In the genomic region with DNA sequence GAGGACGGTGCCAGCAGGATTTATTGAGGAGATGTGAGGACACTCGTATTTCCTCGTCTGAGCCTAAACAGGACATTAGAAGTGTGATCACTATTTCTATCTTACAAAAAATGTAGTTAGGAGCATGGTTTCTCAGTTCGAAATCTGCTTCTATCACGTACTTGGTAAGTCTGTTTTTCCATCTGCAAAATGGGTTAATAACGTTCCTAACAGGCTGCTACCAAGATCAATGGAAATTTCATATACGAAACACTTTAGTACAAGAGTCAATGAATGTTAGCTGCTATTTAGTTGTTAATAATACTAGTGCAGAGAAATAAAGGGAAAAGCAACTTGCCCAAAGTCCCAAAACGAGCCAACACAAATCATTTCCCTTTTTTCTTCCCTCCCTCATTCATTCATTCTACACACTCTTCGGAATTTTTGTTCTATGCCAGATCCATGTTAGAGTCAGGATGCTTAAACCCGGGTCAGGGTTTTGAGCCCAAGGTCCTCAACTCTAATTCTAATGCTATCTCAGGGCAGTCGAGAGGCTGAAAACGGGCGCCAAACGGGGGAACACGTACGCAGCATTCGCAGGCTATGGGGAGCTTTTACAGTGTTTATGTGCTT, we compare ENCODE assay signal across 8 cellular contexts. TPM values are rescaled to one million over a fixed set of nuclear protein-coding genes. Genes with fewer than 3 reads are reported as not detected.
DNase-seq lines count a peak whose midpoint lies in the region; ATAC-seq and TF ChIP-seq lines count a peak whose summit lies in the region.

No MANE protein-coding gene starts in this region.

- H4K91ac ChIP-seq in neuronal stem cell (ENCODE audit: low read depth, low read length, poor library complexity): no peak overlapping the region

- ATAC-seq in CD8-positive, alpha-beta T cell: no peak
- ATAC-seq in activated CD4-positive, alpha-beta T cell treated with anti-CD3 and anti-CD28 coated beads for 36 hours: no peak

- H3K27ac ChIP-seq in CD8-positive, alpha-beta T cell (ENCODE audit: low read depth, low read length): peak overlapping the region; percentile 90
- H3K27ac ChIP-seq in epithelial cell of prostate (peak overlapping the region; percentile 79), neuronal stem cell (replicated peaks; ENCODE audit: low read length) (peak overlapping the region; percentile 30)

- CTCF ChIA-PET in CD8-positive, alpha-beta T cell (lab: Charles Lee): interaction anchor here (0.9 kb wide), 2 partner anchors 11 to 25 kb away, joined by 4 to 6 read pairs; no protein-coding TSS in a partner anchor
- CTCF ChIA-PET in activated CD4-positive, alpha-beta T cell treated with anti-CD3 and anti-CD28 coated beads for 36 hours (lab: Charles Lee): interaction anchor here (0.7 to 2.9 kb wide), 5 partner anchors 12 to 126 kb away, joined by 3 to 12 read pairs (median 4); no protein-coding TSS in a partner anchor
- CTCF ChIA-PET in activated CD4-positive, alpha-beta memory T cell treated with anti-CD3 and anti-CD28 coated beads for 36 hours (lab: Charles Lee): interaction anchor here (0.7 to 1.8 kb wide), 5 partner anchors 10 to 393 kb away, joined by 3 to 7 read pairs (median 3); no protein-coding TSS in a partner anchor

- POLR2A ChIA-PET in CD8-positive, alpha-beta T cell (lab: Charles Lee): interaction anchor here (0.9 to 1.6 kb wide), 4 partner anchors 11 to 22 kb away, joined by 3 to 7 read pairs (median 4); no protein-coding TSS in a partner anchor
- POLR2A ChIA-PET in activated CD4-positive, alpha-beta T cell treated with anti-CD3 and anti-CD28 coated beads for 36 hours (lab: Charles Lee): interaction anchor here (0.7 to 1.5 kb wide), 6 partner anchors 8 to 717 kb away, joined by 3 to 5 read pairs (median 3); partner anchors contain the start of gene PUM1
- POLR2A ChIA-PET in activated CD4-positive, alpha-beta memory T cell treated with anti-CD3 and anti-CD28 coated beads for 36 hours (lab: Charles Lee): interaction anchor here (1.0 to 1.4 kb wide), 3 partner anchors 9 to 1959 kb away, joined by 3 to 4 read pairs (median 3); no protein-coding TSS in a partner anchor

- peaks cover 40% of the 10 kb centered on the region for H3K36me3 Mint-ChIP-seq in CD8-positive, alpha-beta T cell
- H3K36me3 Mint-ChIP-seq in activated CD4-positive, alpha-beta T cell treated with anti-CD3 and anti-CD28 coated beads for 36 hours (ENCODE audit: low read depth): peaks cover 34% of the 10 kb centered on the region
- peaks cover 18% of the 10 kb centered on the region for H3K36me3 Mint-ChIP-seq in activated CD4-positive, alpha-beta memory T cell treated with anti-CD3 and anti-CD28 coated beads for 36 hours

- H2BK12ac ChIP-seq in neuronal stem cell (ENCODE audit: low read length): no peak overlapping the region

- peak overlapping the region; percentile 53 for H3K4me2 ChIP-seq in neuronal stem cell (ENCODE audit: insufficient read depth, low read length, poor library complexity, severe bottlenecking)

- no peak overlapping the region for H2AK5ac ChIP-seq in neuronal stem cell (ENCODE audit: low read depth, low read length)

- H3K18ac ChIP-seq in neuronal stem cell (ENCODE audit: low read length): peak overlapping the region; percentile 80

- H2BK120ac ChIP-seq in neuronal stem cell (ENCODE audit: low read depth, low read length): no peak overlapping the region

- H3K4me1 ChIP-seq in CD8-positive, alpha-beta T cell (ENCODE audit: insufficient read depth, low read length): peaks cover 31% of the 10 kb centered on the region
- H3K4me1 ChIP-seq in neuronal stem cell (ENCODE audit: control insufficient read depth in 2 of 2, insufficient read depth in 1 of 2, low read depth in 1 of 2, low read length in 2 of 2): peaks cover 6 to 8% of the 10 kb centered on the region in 2 donors

- H3K9ac ChIP-seq in neuronal stem cell (ENCODE audit: low read depth, low read length, poor library complexity): peak overlapping the region; percentile 92

- H3K4me3 ChIP-seq in CD8-positive, alpha-beta T cell (ENCODE audit: low read depth, low read length): peak overlapping the region; percentile 67
- peak overlapping the region; percentile 99 for H3K4me3 ChIP-seq in NB4 (ENCODE audit: low read depth, low read length)
- peak overlapping the region; percentile 87 to 98 for H3K4me3 ChIP-seq in neuronal stem cell (ENCODE audit: low read length in 2 of 2)

- peak in 1 of 7 experiments; percentile 9 for DNase-seq in CD8-positive, alpha-beta T cell
- DNase-seq in NB4 (ENCODE audit: low read depth): peak; percentile 6
- DNase-seq in epithelial cell of prostate (ENCODE audit: low read depth, low spot score): no peak
- DNase-seq in neuronal stem cell (ENCODE audit: low spot score): no peak
- no peak for DNase-seq in NCI-H2029 treated with DMSO at 0.1 percent for 48 hours (lab: John Stamatoyannopoulos, UW)
- no peak for DNase-seq in activated CD4-positive, alpha-beta T cell treated with anti-CD3 and anti-CD28 coated beads for 36 hours
- DNase-seq in activated CD4-positive, alpha-beta memory T cell treated with anti-CD3 and anti-CD28 coated beads for 36 hours: no peak
- DNase-seq in SIG-M5 treated with dmso at 0.1 percent for 504 hours (lab: John Stamatoyannopoulos, UW; ENCODE audit: unreplicated experiment): no peak

- H2AFZ ChIP-seq in neuronal stem cell (ENCODE audit: low read length): peak overlapping the region; percentile 87

- intact Hi-C loops in CD8-positive, alpha-beta T cell (cut with DNase I, micrococcal nuclease): loop anchor here (1.0 to 10.0 kb wide), 7 partner anchors 231 to 1521 kb away; partner anchors contain the start of genes PUM1 (in 2 of the 2), PEF1 (in 1 of the 2), RBBP4 (in 1 of the 2) and S100PBP (in 1 of the 2)
- intact Hi-C loops in activated CD4-positive, alpha-beta T cell treated with anti-CD3 and anti-CD28 coated beads for 36 hours (cut with DNase I, micrococcal nuclease): loop anchor here (1.0 to 10.0 kb wide), 8 partner anchors 134 to 777 kb away; partner anchors contain the start of genes PUM1 (in 2 of the 2), PEF1 (in 1 of the 2) and TMEM39B (in 1 of the 2)
- intact Hi-C loops in activated CD4-positive, alpha-beta memory T cell treated with anti-CD3 and anti-CD28 coated beads for 36 hours (cut with micrococcal nuclease): loop anchor here (2.0 to 10.0 kb wide), 6 partner anchors 139 to 719 kb away; partner anchors contain the start of genes KHDRBS1 and PUM1

- peaks cover 22% of the 10 kb centered on the region for H3K36me3 ChIP-seq in CD8-positive, alpha-beta T cell (ENCODE audit: insufficient read depth, low read length)
- H3K36me3 ChIP-seq in neuronal stem cell (replicated peaks in 1 of 2; ENCODE audit: control insufficient read depth in 2 of 2, insufficient read depth in 2 of 2, low read length in 2 of 2): peaks cover 18 to 46% of the 10 kb centered on the region in 2 donors

- H4K8ac ChIP-seq in neuronal stem cell (ENCODE audit: low read depth, low read length): no peak overlapping the region

- no peak overlapping the region for H3K27ac Mint-ChIP-seq in CD8-positive, alpha-beta T cell
- no peak overlapping the region for H3K27ac Mint-ChIP-seq in activated CD4-positive, alpha-beta T cell treated with anti-CD3 and anti-CD28 coated beads for 36 hours
- no peak overlapping the region for H3K27ac Mint-ChIP-seq in activated CD4-positive, alpha-beta memory T cell treated with anti-CD3 and anti-CD28 coated beads for 36 hours

- no peak overlapping the region for H3K4me3 Mint-ChIP-seq in CD8-positive, alpha-beta T cell
- H3K4me3 Mint-ChIP-seq in activated CD4-positive, alpha-beta T cell treated with anti-CD3 and anti-CD28 coated beads for 36 hours: no peak overlapping the region
- no peak overlapping the region for H3K4me3 Mint-ChIP-seq in activated CD4-positive, alpha-beta memory T cell treated with anti-CD3 and anti-CD28 coated beads for 36 hours

- H2BK5ac ChIP-seq in neuronal stem cell (ENCODE audit: low read length): no peak overlapping the region

- WGBS in neuronal stem cell (ENCODE audit: extremely low coverage in 2 of 2, insufficient read length in 2 of 2, insufficient replicate concordance in 1 of 2), 2 donors: no CpG with 5 or more reads among the region's 17 CpGs

- no peak overlapping the region for H3K23ac ChIP-seq in neuronal stem cell (ENCODE audit: low read depth, low read length, poor library complexity)

- H2BK15ac ChIP-seq in neuronal stem cell (ENCODE audit: low read length): no peak overlapping the region

- H3K4me1 Mint-ChIP-seq in CD8-positive, alpha-beta T cell (ENCODE audit: low read depth): peaks cover 32% of the 10 kb centered on the region
- H3K4me1 Mint-ChIP-seq in activated CD4-positive, alpha-beta T cell treated with anti-CD3 and anti-CD28 coated beads for 36 hours: peaks cover 34% of the 10 kb centered on the region
- peaks cover 32% of the 10 kb centered on the region for H3K4me1 Mint-ChIP-seq in activated CD4-positive, alpha-beta memory T cell treated with anti-CD3 and anti-CD28 coated beads for 36 hours (ENCODE audit: low read depth)

- peaks cover 10% of the 10 kb centered on the region for H3K79me1 ChIP-seq in neuronal stem cell (ENCODE audit: low read depth, low read length)

- TF ChIP-seq POLR2A in NB4 (IDR thresholded peaks at IDR 0.05; ENCODE audit: extremely low read depth, insufficient read length): no peak

- peak overlapping the region; percentile 65 for H3K14ac ChIP-seq in neuronal stem cell (ENCODE audit: low read length)

- no peaks in the 10 kb centered on the region for H3K9me3 ChIP-seq in CD8-positive, alpha-beta T cell (ENCODE audit: low read length)
- no peaks in the 10 kb centered on the region for H3K9me3 ChIP-seq in neuronal stem cell (replicated peaks in 1 of 2; ENCODE audit: control insufficient read depth in 2 of 2, insufficient read depth in 1 of 2, low read depth in 1 of 2, low read length in 2 of 2)

- no peaks in the 10 kb centered on the region for H3K9me3 Mint-ChIP-seq in CD8-positive, alpha-beta T cell
- H3K9me3 Mint-ChIP-seq in activated CD4-positive, alpha-beta T cell treated with anti-CD3 and anti-CD28 coated beads for 36 hours (ENCODE audit: low read depth): no peaks in the 10 kb centered on the region
- H3K9me3 Mint-ChIP-seq in activated CD4-positive, alpha-beta memory T cell treated with anti-CD3 and anti-CD28 coated beads for 36 hours: no peaks in the 10 kb centered on the region

- no peaks in the 10 kb centered on the region for H3K27me3 ChIP-seq in CD8-positive, alpha-beta T cell (ENCODE audit: insufficient read depth, low read length)
- no peaks in the 10 kb centered on the region for H3K27me3 ChIP-seq in neuronal stem cell (ENCODE audit: control insufficient read depth in 3 of 3, insufficient read depth in 3 of 3, low read depth in 1 of 3, low read length in 3 of 3)

- H3K4ac ChIP-seq in neuronal stem cell (ENCODE audit: low read length): peak overlapping the region; percentile 30

- H3K27me3 Mint-ChIP-seq in CD8-positive, alpha-beta T cell (ENCODE audit: low read depth): no peaks in the 10 kb centered on the region
- no peaks in the 10 kb centered on the region for H3K27me3 Mint-ChIP-seq in activated CD4-positive, alpha-beta T cell treated with anti-CD3 and anti-CD28 coated beads for 36 hours
- H3K27me3 Mint-ChIP-seq in activated CD4-positive, alpha-beta memory T cell treated with anti-CD3 and anti-CD28 coated beads for 36 hours: no peaks in the 10 kb centered on the region

- TF ChIP-seq CTCF in CD8-positive, alpha-beta T cell (IDR thresholded peaks at IDR 0.05): no peak
- no peak for TF ChIP-seq CTCF in NB4 (IDR thresholded peaks at IDR 0.05; ENCODE audit: low read depth, low read length)

RNA-seq across cellular contexts. Expression of gene SNRNP40, which starts 0.6 kb away (rescaled TPM):
- 10 to 100 TPM; 78.3 to 81.9 TPM for total RNA-seq in CD8-positive, alpha-beta T cell
- 79.1 TPM for polyA plus RNA-seq in neuronal stem cell (2013, experiment 1 of 2)
- polyA plus RNA-seq in neuronal stem cell (2013, experiment 2 of 2): 78.5 TPM
- 100 to 1,000 TPM; 101 to 111 TPM for total RNA-seq in activated CD4-positive, alpha-beta T cell treated with anti-CD3 and anti-CD28 coated beads for 36 hours
- 10 to 100 TPM; 83.7 to 96.4 TPM for total RNA-seq in activated CD4-positive, alpha-beta memory T cell treated with anti-CD3 and anti-CD28 coated beads for 36 hours

RNA-seq across cellular contexts. Expression of gene ZCCHC17, which starts 0.9 kb away (rescaled TPM):
- total RNA-seq in CD8-positive, alpha-beta T cell: 1 to 10 TPM; 7.2 to 8.0 TPM
- 53.9 TPM for polyA plus RNA-seq in neuronal stem cell (2013, experiment 1 of 2)
- 55.7 TPM for polyA plus RNA-seq in neuronal stem cell (2013, experiment 2 of 2)
- 10 to 100 TPM; 23.9 to 28.8 TPM for total RNA-seq in activated CD4-positive, alpha-beta T cell treated with anti-CD3 and anti-CD28 coated beads for 36 hours
- total RNA-seq in activated CD4-positive, alpha-beta memory T cell treated with anti-CD3 and anti-CD28 coated beads for 36 hours: 10 to 100 TPM; 24.4 to 29.6 TPM

RNA-seq across cellular contexts. Expression of gene NKAIN1, which starts 56.3 kb away (rescaled TPM):
- not detected for total RNA-seq in CD8-positive, alpha-beta T cell
- 45.8 TPM for polyA plus RNA-seq in neuronal stem cell (2013, experiment 1 of 2)
- 45.7 TPM for polyA plus RNA-seq in neuronal stem cell (2013, experiment 2 of 2)
- not detected for total RNA-seq in activated CD4-positive, alpha-beta T cell treated with anti-CD3 and anti-CD28 coated beads for 36 hours
- not detected for total RNA-seq in activated CD4-positive, alpha-beta memory T cell treated with anti-CD3 and anti-CD28 coated beads for 36 hours

Comparison
In these comparisons a context has a peak if more than half of its experiments do, and no peak if none do; other contexts are left out.
1. H3K27ac ChIP-seq: peak in every context shown above with its lines; median percentile 90 in CD8-positive, alpha-beta T cell; 79 in epithelial cell of prostate; 30 in neuronal stem cell.